In the genomic region with DNA sequence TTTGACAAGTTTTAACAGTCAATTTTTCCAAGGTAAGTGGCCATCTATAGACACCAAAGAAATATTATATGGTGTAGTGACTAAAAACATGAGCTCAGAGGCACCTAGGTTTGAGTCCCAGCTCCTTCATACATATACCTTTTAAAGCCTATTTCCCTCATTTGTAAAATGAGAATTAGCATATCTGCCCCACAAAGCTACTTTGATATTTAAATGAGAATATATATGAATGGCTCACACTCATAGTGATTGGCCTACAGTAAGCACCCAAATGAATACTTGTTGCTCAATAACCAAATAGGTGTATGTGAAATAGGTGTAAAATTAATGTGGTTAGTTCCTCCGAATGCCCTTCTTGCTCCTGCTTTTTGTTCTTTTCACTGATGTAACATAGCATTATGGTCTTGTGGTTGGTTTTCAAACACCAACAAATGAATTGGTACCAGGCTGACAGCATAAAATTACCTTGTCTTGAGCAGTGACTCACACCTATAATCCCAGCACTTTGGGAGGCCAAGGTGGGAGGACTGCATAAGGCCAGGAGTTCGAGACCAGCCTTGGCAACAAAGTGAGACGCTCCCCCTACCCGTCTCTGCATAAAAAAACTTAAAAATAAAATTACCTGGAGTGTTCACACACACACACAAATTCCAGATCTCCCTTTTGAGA, we compare ENCODE assay signal across 17 cellular contexts. TPM values are rescaled to one million over a fixed set of nuclear protein-coding genes. Genes with fewer than 3 reads are reported as not detected.
DNase-seq lines count a peak whose midpoint lies in the region; ATAC-seq and TF ChIP-seq lines count a peak whose summit lies in the region.
"Had no signal": no experiment of that assay in that cellular context is flagged by ENCODE, and none has a peak within 500 bp of the region (broad histone marks: within the 10 kb centered on the region; RNA-seq: fewer than 3 reads in every experiment).

No MANE protein-coding gene starts in this region.

- peak overlapping the region; percentile 7 for H3K4me3 Mint-ChIP-seq in activated CD4-positive, alpha-beta memory T cell treated with anti-CD3 and anti-CD28 coated beads for 36 hours
- peak overlapping the region; percentile 51 to 69 for H3K4me3 Mint-ChIP-seq in effector memory CD8-positive, alpha-beta T cell
- H3K4me3 Mint-ChIP-seq: neural crest cell had no signal

- TF ChIP-seq CTCF in adrenal gland (IDR thresholded peaks at IDR 0.05), result no peak

- no peak overlapping the region for H3K4me3 ChIP-seq in adrenal gland

- no peak for ATAC-seq in effector memory CD8-positive, alpha-beta T cell (replicated peaks)
- no peak for ATAC-seq in HG03139 (IDR thresholded peaks at IDR 0.05; ENCODE audit: unreplicated experiment)

- peaks cover 0 to 29% of the 10 kb centered on the region in 2 donors for H3K4me1 ChIP-seq in adrenal gland (replicated peaks in 1 of 2)

- no peaks in the 10 kb centered on the region for H3K27me3 Mint-ChIP-seq in activated CD4-positive, alpha-beta memory T cell treated with anti-CD3 and anti-CD28 coated beads for 36 hours
- no peaks in the 10 kb centered on the region for H3K27me3 Mint-ChIP-seq in effector memory CD8-positive, alpha-beta T cell

- H3K4me1 Mint-ChIP-seq in activated CD4-positive, alpha-beta memory T cell treated with anti-CD3 and anti-CD28 coated beads for 36 hours (ENCODE audit: low read depth), result peaks cover 74% of the 10 kb centered on the region
- H3K4me1 Mint-ChIP-seq in effector memory CD8-positive, alpha-beta T cell (ENCODE audit: low read depth in 2 of 2), result peaks cover 49 to 68% of the 10 kb centered on the region in 2 donors

- H3K27ac Mint-ChIP-seq in activated CD4-positive, alpha-beta memory T cell treated with anti-CD3 and anti-CD28 coated beads for 36 hours, result peak overlapping the region; percentile 11
- peak overlapping the region; percentile 69 to 85 for H3K27ac Mint-ChIP-seq in effector memory CD8-positive, alpha-beta T cell

- peaks cover 28% of the 10 kb centered on the region for H3K36me3 Mint-ChIP-seq in activated CD4-positive, alpha-beta memory T cell treated with anti-CD3 and anti-CD28 coated beads for 36 hours
- H3K36me3 Mint-ChIP-seq in effector memory CD8-positive, alpha-beta T cell (ENCODE audit: insufficient read depth), result peaks cover 38% of the 10 kb centered on the region

- WGBS in adrenal gland, 4 donors, result 92 to 97% (median 95%) methylated on average over 4 of the region's 4 CpGs

- peaks cover 0 to 19% of the 10 kb centered on the region in 2 donors for H3K36me3 ChIP-seq in adrenal gland (replicated peaks in 1 of 2)

- no peak for TF ChIP-seq POLR2A in adrenal gland (IDR thresholded peaks at IDR 0.05)

- POLR2A ChIA-PET in activated CD4-positive, alpha-beta memory T cell treated with anti-CD3 and anti-CD28 coated beads for 36 hours (lab: Charles Lee), result interaction anchor here (0.5 to 1.6 kb wide), 5 partner anchors 9 to 52 kb away, joined by 3 to 5 read pairs (median 3); partner anchors contain the start of gene NVL

- no peaks in the 10 kb centered on the region for H3K9me3 Mint-ChIP-seq in activated CD4-positive, alpha-beta memory T cell treated with anti-CD3 and anti-CD28 coated beads for 36 hours
- no peaks in the 10 kb centered on the region for H3K9me3 Mint-ChIP-seq in effector memory CD8-positive, alpha-beta T cell
- H3K9me3 Mint-ChIP-seq: neural crest cell had no signal

- H3K27ac ChIP-seq in adrenal gland, result no peak overlapping the region

- H3K27me3 ChIP-seq in adrenal gland, result no peaks in the 10 kb centered on the region

- H3K9me3 ChIP-seq in adrenal gland (replicated peaks in 1 of 3), result no peaks in the 10 kb centered on the region

- intact Hi-C loops in activated CD4-positive, alpha-beta memory T cell treated with anti-CD3 and anti-CD28 coated beads for 36 hours (cut with micrococcal nuclease), result loop anchor here (1.0 to 10.0 kb wide), 5 partner anchors 9 to 550 kb away; partner anchors contain the start of genes DEGS1 and NVL
- intact Hi-C loops in adrenal gland (cut with DNase I), result no loop called here

- CTCF ChIA-PET in activated CD4-positive, alpha-beta memory T cell treated with anti-CD3 and anti-CD28 coated beads for 36 hours (lab: Charles Lee), result interaction anchor here (0.9 to 1.2 kb wide), 5 partner anchors 15 to 55 kb away, joined by 3 to 6 read pairs (median 3); no protein-coding TSS in a partner anchor

- DNase-seq in stimulated activated CD4-positive, alpha-beta T cell treated with anti-CD3 and anti-CD28 coated beads, Interleukin-4, amount 100 ng/mL, for 24 hours, result peak; percentile 22
- no peak for DNase-seq in stimulated activated CD4-positive, alpha-beta T cell treated with anti-CD3 and anti-CD28 coated beads, Interleukin-4, amount 100 ng/mL, for 4 hours
- DNase-seq in activated CD4-positive, alpha-beta memory T cell treated with anti-CD3 and anti-CD28 coated beads for 36 hours, result peak; percentile 31
- DNase-seq in effector memory CD8-positive, alpha-beta T cell, result no peak
- DNase-seq in SW480 (ENCODE audit: low spot score) (no peak), medulla oblongata (ENCODE audit: extremely low spot score) (no peak), adrenal gland (no peak)
- DNase-seq: aorta, GDM1, hippocampal formation, kidney glomerular epithelial cell, MM.1S, NCI-H1694, retina, RPMI8226 had no signal

RNA-seq across cellular contexts. Expression of gene CNIH4, which starts 25.3 kb away (rescaled TPM):
- total RNA-seq in activated CD4-positive, alpha-beta memory T cell treated with anti-CD3 and anti-CD28 coated beads for 36 hours, result 10 to 100 TPM; 48.3 to 51.6 TPM
- total RNA-seq in adrenal gland, result 10 to 100 TPM; 10.0 to 52.7 (median 39.3) TPM
- polyA plus RNA-seq in adrenal gland, result 10 to 100 TPM; 47.0 to 73.0 (median 58.0) TPM

RNA-seq across cellular contexts. Expression of gene NVL, which starts 52.0 kb away (rescaled TPM):
- total RNA-seq in activated CD4-positive, alpha-beta memory T cell treated with anti-CD3 and anti-CD28 coated beads for 36 hours, result 10 to 100 TPM; 32.5 to 38.0 TPM
- total RNA-seq in adrenal gland, result 10 to 100 TPM; 12.0 to 23.2 (median 19.0) TPM
- polyA plus RNA-seq in adrenal gland, result 10 to 100 TPM; 38.5 to 77.0 (median 44.8) TPM

RNA-seq across cellular contexts. Expression of gene WDR26, which starts 52.6 kb away (rescaled TPM):
- 10 to 100 TPM; 69.2 to 72.2 TPM for total RNA-seq in activated CD4-positive, alpha-beta memory T cell treated with anti-CD3 and anti-CD28 coated beads for 36 hours
- 10 to 100 TPM; 48.7 to 92.0 (median 77.6) TPM for total RNA-seq in adrenal gland
- polyA plus RNA-seq in adrenal gland, result 10 to 100 TPM; 25.6 to 52.4 (median 36.5) TPM

Comparison
In these comparisons a context has a peak if more than half of its experiments do, and no peak if none do; other contexts are left out.
1. DNase-seq: peak in stimulated activated CD4-positive, alpha-beta T cell treated with anti-CD3 and anti-CD28 coated beads, Interleukin-4, amount 100 ng/mL, for 24 hours (single experiment) and activated CD4-positive, alpha-beta memory T cell treated with anti-CD3 and anti-CD28 coated beads for 36 hours (single experiment); none in stimulated activated CD4-positive, alpha-beta T cell treated with anti-CD3 and anti-CD28 coated beads, Interleukin-4, amount 100 ng/mL, for 4 hours (0 of 2), effector memory CD8-positive, alpha-beta T cell (0 of 3), SW480 (single experiment), medulla oblongata (single experiment) and adrenal gland (0 of 7).